29 cellular contexts compared by ENCODE assay signal in the genomic region with DNA sequence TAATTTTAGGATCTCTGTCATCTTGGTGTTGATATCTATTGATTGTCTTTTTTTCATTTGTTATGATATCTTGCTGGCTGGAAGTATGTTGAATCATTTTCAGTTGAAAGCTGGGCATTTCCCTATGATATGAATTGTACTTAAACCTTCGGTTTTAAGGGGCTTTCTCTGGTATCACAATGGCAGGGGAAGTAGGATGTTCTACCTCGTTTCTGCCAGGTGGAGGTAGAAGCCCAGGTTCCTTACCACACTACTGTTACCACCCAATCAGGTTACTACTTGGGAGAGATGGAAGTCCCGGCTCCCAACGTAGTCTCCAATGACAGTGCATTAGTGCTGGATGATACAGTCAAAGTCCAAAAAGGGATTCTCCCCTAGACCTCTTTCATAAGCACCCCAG.
"Had no signal": no experiment of that assay in that cellular context is flagged by ENCODE, and none has a peak within 500 bp of the region (broad histone marks: within the 10 kb centered on the region; RNA-seq: fewer than 3 reads in every experiment).

No MANE protein-coding gene starts in this region.

- H3K27ac ChIP-seq: left lung, lower lobe of right lung, pancreas, prostate gland, skin epidermis, stomach, testis, thyroid gland, transverse colon, upper lobe of left lung, vagina had no signal

- H3K27me3 Mint-ChIP-seq: naive thymus-derived CD8-positive, alpha-beta T cell; stimulated activated naive B cell treated with anti-CD40 and anti-IgM and Interleukin-4, amounts not matched to agents 10 μg/mL and 1 μg/mL and 100 μg/mL, for 72 hours had no signal

- H3K27ac Mint-ChIP-seq: immature natural killer cell; naive thymus-derived CD8-positive, alpha-beta T cell; nephron; stimulated activated naive B cell treated with anti-CD40 and anti-IgM and Interleukin-4, amounts not matched to agents 10 μg/mL and 1 μg/mL and 100 μg/mL, for 72 hours had no signal

- H3K4me3 Mint-ChIP-seq: immature natural killer cell; naive thymus-derived CD8-positive, alpha-beta T cell; nephron; neural crest cell; stimulated activated naive B cell treated with anti-CD40 and anti-IgM and Interleukin-4, amounts not matched to agents 10 μg/mL and 1 μg/mL and 100 μg/mL, for 72 hours had no signal

- ATAC-seq: left colon; left lung; lower lobe of right lung; naive thymus-derived CD8-positive, alpha-beta T cell; pancreas; right cardiac atrium; sciatic nerve had no signal

- DNase-seq: hippocampal formation; immature natural killer cell; kidney; left colon; left lung; lower lobe of right lung; midbrain; naive thymus-derived CD8-positive, alpha-beta T cell; nucleus accumbens; pancreas; posterior cingulate gyrus; retina; right cardiac atrium; stimulated activated CD4-positive, alpha-beta T cell treated with anti-CD3 and anti-CD28 coated beads, Interleukin-12 subunit alpha, Interleukin-12 subunit beta, amount 100 ng/mL, for 4 hours; stimulated activated CD4-positive, alpha-beta T cell treated with anti-CD3 and anti-CD28 coated beads, Interleukin-15, amount 100 ng/mL, for 24 hours; stimulated activated CD4-positive, alpha-beta T cell treated with anti-CD3 and anti-CD28 coated beads, Interleukin-2, amount 100 ng/mL, for 24 hours; stimulated activated CD4-positive, alpha-beta T cell treated with anti-CD3 and anti-CD28 coated beads, Interleukin-4, amount 100 ng/mL, for 1 hour; stimulated activated naive B cell treated with anti-CD40 and anti-IgM and Interleukin-4, amounts not matched to agents 10 μg/mL and 1 μg/mL and 100 μg/mL, for 72 hours; stomach; testis; thyroid gland; transverse colon; upper lobe of left lung had no signal

- H3K9me3 ChIP-seq: lower lobe of right lung, pancreas, prostate gland, testis, thyroid gland, vagina had no signal

- H3K4me1 Mint-ChIP-seq: immature natural killer cell; naive thymus-derived CD8-positive, alpha-beta T cell; neural crest cell; stimulated activated naive B cell treated with anti-CD40 and anti-IgM and Interleukin-4, amounts not matched to agents 10 μg/mL and 1 μg/mL and 100 μg/mL, for 72 hours had no signal

- H3K4me1 ChIP-seq: left lung, lower lobe of right lung, pancreas, prostate gland, stomach, testis, thyroid gland, transverse colon, upper lobe of left lung, vagina had no signal

- H3K4me3 ChIP-seq: left lung, lower lobe of right lung, pancreas, prostate gland, skin epidermis, stomach, testis, thyroid gland, transverse colon, upper lobe of left lung, vagina had no signal

- H3K27me3 ChIP-seq: left lung, pancreas, stomach, testis, thyroid gland, transverse colon, upper lobe of left lung, vagina had no signal

- H3K36me3 ChIP-seq: left lung, lower lobe of right lung, pancreas, prostate gland, stomach, thyroid gland, transverse colon, upper lobe of left lung, vagina had no signal
